Comparison of ENCODE assay signal across 8 cellular contexts in the genomic region with DNA sequence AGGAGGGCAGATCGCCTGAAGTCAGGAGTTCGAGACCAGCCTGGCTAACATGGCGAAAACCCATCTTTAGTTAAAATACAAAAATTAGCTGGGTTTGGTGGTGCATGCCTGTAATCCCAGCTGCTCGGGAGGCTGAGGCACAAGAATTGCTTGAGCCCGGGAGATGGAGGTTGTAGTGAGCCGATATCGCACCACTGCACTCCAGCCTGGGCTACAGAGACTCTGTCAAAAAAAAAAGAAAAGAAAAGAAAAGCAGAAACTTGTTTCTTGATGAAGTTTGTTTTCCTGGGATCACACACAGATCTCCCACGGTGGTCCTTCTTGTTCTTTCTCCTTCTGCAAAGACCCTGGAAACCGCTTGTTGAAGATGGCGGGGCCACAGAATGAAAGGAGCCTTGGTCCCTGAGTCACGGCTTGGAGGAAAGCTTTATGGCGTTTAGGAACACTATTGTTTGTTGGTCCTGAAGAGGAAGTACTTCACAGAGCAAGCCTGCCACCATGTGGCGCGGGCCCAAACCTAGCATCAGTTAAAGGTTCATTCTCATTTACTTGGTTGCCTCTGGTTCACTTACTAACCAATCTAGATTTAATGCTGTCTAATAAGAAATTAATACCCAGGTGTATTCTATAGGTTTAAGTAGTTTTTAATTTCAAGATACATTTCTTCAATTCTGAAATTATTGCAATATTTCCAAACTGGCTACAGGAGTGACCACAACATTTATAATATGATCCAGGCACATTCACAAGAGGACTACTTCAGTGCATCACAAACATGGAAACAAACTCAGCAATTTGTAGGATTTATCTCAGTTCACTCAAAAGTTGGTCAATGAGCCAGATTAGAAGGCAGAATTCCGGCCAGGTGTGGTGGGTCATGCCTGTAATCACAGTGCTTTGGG. TPM values are rescaled to one million over a fixed set of nuclear protein-coding genes. Genes with fewer than 3 reads are reported as not detected.
DNase-seq lines count a peak whose midpoint lies in the region; TF ChIP-seq lines count a peak whose summit lies in the region.

No MANE protein-coding gene starts in this region.

- H3K4me1 ChIP-seq in SJCRH30: no peaks in the 10 kb centered on the region; the same call in 1 of the 2 replicates

- DNase-seq in GM03348 (ENCODE audit: low spot score) (peak; percentile 89), HFF-Myc (ENCODE audit: extremely low read depth, low read depth) (peak; percentile 66), NAMALWA (ENCODE audit: low spot score) (peak; percentile 94), SJCRH30 (peak; percentile 76 to 88), activated gamma-delta T cell treated with Interleukin-2 at 50 U/mL for 16 hours (peak; percentile 77), foreskin melanocyte (peak; percentile 77), occipital lobe (lab: John Stamatoyannopoulos, UW) (peak; percentile 71), substantia nigra (lab: John Stamatoyannopoulos, UW) (peak; percentile 13 to 90 (median 77))

- TF ChIP-seq CTCF in HFF-Myc (IDR thresholded peaks at IDR 0.05; ENCODE audit: low read depth, low read length, missing control alignments): peak; percentile 77

- H3K4me3 ChIP-seq in HFF-Myc (replicated peaks; ENCODE audit: low read depth, low read length): peak overlapping the region; percentile 6; the same call in 1 of the 2 replicates
- peak overlapping the region; percentile 40 for H3K4me3 ChIP-seq in SJCRH30

- H3K9me3 ChIP-seq in SJCRH30 (replicated peaks): no peaks in the 10 kb centered on the region

- no peaks in the 10 kb centered on the region for H3K27me3 ChIP-seq in SJCRH30

- H3K36me3 ChIP-seq in SJCRH30: no peaks in the 10 kb centered on the region

- no peak overlapping the region for H3K27ac ChIP-seq in SJCRH30
- no peak overlapping the region for H3K27ac ChIP-seq in substantia nigra (ENCODE audit: low read depth, low read length, poor library complexity, severe bottlenecking)

RNA-seq across cellular contexts. Expression of gene ARL11, which starts 21.3 kb away (rescaled TPM):
- 0.08 TPM in 1 of 2 replicates, not detected in the other for total RNA-seq in SJCRH30 (2014; rRNA removed; shearing (Covaris generic))
- total RNA-seq in occipital lobe: 0.31 TPM

RNA-seq across cellular contexts. Expression of gene RCBTB1, which starts 21.6 kb away (rescaled TPM):
- total RNA-seq in SJCRH30 (2014; rRNA removed; shearing (Covaris generic)): 22.6 and 23.4 TPM in 2 replicates
- 14.2 TPM for total RNA-seq in occipital lobe
